ENCODE assay signal across 1 cellular context in the genomic region with DNA sequence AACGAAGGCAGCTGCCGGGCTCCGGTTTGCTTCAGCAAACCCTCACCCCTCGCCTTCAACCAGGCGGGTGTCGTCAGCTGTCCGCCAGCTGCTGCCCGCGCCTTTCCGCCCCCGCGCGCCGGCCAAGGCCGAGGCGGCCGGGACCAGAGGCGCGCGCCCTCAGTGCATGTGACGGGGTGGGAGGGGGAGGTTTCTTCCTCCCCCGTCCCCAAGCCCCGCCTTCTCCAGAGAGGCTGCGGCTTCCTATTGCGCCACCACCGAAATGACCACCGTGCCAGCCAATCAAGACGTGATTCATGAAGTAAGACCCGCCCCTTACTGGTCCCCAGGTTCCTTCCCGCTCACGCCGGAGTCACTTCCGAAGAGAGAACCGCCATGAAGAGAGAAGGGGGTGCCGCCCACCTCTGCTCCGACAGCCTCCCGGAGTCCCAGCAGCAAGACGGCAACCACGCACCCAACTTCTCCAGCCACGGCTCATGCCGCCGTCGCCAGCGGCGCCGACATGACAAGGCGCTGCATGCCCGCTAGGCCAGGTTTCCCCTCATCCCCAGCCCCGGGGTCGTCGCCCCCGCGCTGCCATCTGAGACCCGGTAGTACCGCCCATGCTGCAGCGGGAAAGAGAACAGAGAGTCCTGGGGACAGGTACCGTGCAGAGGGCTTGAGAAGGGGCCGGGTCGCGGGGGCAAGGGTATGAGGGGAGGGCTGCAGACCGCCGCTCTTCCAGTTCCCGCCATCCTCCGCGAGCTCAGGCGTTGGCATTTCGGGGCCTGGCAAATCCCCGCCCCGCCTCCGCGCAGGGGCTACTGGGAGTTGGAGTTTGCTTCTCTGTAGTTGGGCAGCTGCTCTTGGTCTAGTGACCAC.
A peak's percentile ranks its signal among the peaks of the same experiment; 100 is the strongest.
TF ChIP-seq lines count a peak whose summit lies in the region.

A gene with protein sequence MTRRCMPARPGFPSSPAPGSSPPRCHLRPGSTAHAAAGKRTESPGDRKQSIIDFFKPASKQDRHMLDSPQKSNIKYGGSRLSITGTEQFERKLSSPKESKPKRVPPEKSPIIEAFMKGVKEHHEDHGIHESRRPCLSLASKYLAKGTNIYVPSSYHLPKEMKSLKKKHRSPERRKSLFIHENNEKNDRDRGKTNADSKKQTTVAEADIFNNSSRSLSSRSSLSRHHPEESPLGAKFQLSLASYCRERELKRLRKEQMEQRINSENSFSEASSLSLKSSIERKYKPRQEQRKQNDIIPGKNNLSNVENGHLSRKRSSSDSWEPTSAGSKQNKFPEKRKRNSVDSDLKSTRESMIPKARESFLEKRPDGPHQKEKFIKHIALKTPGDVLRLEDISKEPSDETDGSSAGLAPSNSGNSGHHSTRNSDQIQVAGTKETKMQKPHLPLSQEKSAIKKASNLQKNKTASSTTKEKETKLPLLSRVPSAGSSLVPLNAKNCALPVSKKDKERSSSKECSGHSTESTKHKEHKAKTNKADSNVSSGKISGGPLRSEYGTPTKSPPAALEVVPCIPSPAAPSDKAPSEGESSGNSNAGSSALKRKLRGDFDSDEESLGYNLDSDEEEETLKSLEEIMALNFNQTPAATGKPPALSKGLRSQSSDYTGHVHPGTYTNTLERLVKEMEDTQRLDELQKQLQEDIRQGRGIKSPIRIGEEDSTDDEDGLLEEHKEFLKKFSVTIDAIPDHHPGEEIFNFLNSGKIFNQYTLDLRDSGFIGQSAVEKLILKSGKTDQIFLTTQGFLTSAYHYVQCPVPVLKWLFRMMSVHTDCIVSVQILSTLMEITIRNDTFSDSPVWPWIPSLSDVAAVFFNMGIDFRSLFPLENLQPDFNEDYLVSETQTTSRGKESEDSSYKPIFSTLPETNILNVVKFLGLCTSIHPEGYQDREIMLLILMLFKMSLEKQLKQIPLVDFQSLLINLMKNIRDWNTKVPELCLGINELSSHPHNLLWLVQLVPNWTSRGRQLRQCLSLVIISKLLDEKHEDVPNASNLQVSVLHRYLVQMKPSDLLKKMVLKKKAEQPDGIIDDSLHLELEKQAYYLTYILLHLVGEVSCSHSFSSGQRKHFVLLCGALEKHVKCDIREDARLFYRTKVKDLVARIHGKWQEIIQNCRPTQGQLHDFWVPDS (plus strand): TSS at position 355 of the 861 bp plus-strand sequence. CDS start 148 bp downstream, at position 503.

TF ChIP-seq in K562, 482 proteins besides CTCF, POLR2A, EP300 and RAD21 (continued from another document and continues in another):
- TF ChIP-seq EGR1 (conservative IDR thresholded peaks at IDR 0.05) (peak; percentile 98), ETV1 (tag; conservative IDR thresholded peaks at IDR 0.05; ENCODE audit: low read depth) (0 out of 2 replicates have a peak, but pooled peaks have one; percentile 27), KLF1 (tag; IDR thresholded peaks at IDR 0.05) (no peak), NFIC (IDR thresholded peaks at IDR 0.05) (no peak), RBM25 (IDR thresholded peaks at IDR 0.05; ENCODE audit: low read depth, low read length, severe bottlenecking) (peak; percentile 15), PHB2 (IDR thresholded peaks at IDR 0.05; ENCODE audit: low read depth) (no peak), GTF2F1 (IDR thresholded peaks at IDR 0.05; ENCODE audit: low read depth, low read length) (no peak), RNF2 (IDR thresholded peaks at IDR 0.05) (peak; percentile 58; the same call in 1 of the 2 replicates), ZNF354B (CRISPR knock-in tag; IDR thresholded peaks at IDR 0.05) (no peak), KAT2B (IDR thresholded peaks at IDR 0.05; ENCODE audit: low read depth, low read length) (no peak), BDP1 (IDR thresholded peaks at IDR 0.05; ENCODE audit: insufficient read depth, insufficient read length) (no peak), C11orf30 (IDR thresholded peaks at IDR 0.05; ENCODE audit: low read depth) (no peak), KAT8 (IDR thresholded peaks at IDR 0.05; ENCODE audit: low read depth) (no peak), MECOM (CRISPR knock-in tag; IDR thresholded peaks at IDR 0.05) (no peak), ZNF134 (CRISPR knock-in tag; conservative IDR thresholded peaks at IDR 0.05) (no peak), NR2F6 (CRISPR knock-in tag; IDR thresholded peaks at IDR 0.05) (no peak), HNRNPL (IDR thresholded peaks at IDR 0.05; ENCODE audit: low read depth, low read length) (no peak), ZNF436 (CRISPR knock-in tag; IDR thresholded peaks at IDR 0.05) (no peak), SNRNP70 (optimal IDR thresholded peaks at IDR 0.05; ENCODE audit: low read depth, low read length) (no peak), ZFP30 (CRISPR knock-in tag; IDR thresholded peaks at IDR 0.05; ENCODE audit: borderline replicate concordance) (no peak), NCOA4 (IDR thresholded peaks at IDR 0.05; ENCODE audit: partially characterized antibody) (no peak), HNRNPH1 (optimal IDR thresholded peaks at IDR 0.05; ENCODE audit: low read depth, low read length) (no peak), ZNF184 (CRISPR knock-in tag; IDR thresholded peaks at IDR 0.05) (no peak), SMARCE1 (IDR thresholded peaks at IDR 0.05) (no peak), RCOR1 (IDR thresholded peaks at IDR 0.05; ENCODE audit: borderline replicate concordance in 1 of 2, low read depth in 2 of 2, low read length in 2 of 2) (no peak), GATAD2B (IDR thresholded peaks at IDR 0.05; ENCODE audit: borderline replicate concordance) (no peak), HNRNPK (IDR thresholded peaks at IDR 0.05; ENCODE audit: low read depth, low read length, poor library complexity, severe bottlenecking) (peak; percentile 92), FOXA3 (CRISPR knock-in tag; conservative IDR thresholded peaks at IDR 0.05 in 1 of 2, IDR thresholded peaks at IDR 0.05 in 1 of 2) (no peak)
- TF ChIP-seq, protein P1, sequence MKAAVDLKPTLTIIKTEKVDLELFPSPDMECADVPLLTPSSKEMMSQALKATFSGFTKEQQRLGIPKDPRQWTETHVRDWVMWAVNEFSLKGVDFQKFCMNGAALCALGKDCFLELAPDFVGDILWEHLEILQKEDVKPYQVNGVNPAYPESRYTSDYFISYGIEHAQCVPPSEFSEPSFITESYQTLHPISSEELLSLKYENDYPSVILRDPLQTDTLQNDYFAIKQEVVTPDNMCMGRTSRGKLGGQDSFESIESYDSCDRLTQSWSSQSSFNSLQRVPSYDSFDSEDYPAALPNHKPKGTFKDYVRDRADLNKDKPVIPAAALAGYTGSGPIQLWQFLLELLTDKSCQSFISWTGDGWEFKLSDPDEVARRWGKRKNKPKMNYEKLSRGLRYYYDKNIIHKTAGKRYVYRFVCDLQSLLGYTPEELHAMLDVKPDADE (conservative IDR thresholded peaks at IDR 0.05; ENCODE audit: control insufficient read depth, low read depth, low read length), result peak; percentile 73
- TF ChIP-seq, protein P2, sequence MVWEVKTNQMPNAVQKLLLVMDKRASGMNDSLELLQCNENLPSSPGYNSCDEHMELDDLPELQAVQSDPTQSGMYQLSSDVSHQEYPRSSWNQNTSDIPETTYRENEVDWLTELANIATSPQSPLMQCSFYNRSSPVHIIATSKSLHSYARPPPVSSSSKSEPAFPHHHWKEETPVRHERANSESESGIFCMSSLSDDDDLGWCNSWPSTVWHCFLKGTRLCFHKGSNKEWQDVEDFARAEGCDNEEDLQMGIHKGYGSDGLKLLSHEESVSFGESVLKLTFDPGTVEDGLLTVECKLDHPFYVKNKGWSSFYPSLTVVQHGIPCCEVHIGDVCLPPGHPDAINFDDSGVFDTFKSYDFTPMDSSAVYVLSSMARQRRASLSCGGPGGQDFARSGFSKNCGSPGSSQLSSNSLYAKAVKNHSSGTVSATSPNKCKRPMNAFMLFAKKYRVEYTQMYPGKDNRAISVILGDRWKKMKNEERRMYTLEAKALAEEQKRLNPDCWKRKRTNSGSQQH (CRISPR knock-in tag; IDR thresholded peaks at IDR 0.05), result no peak
- TF ChIP-seq, protein P3, sequence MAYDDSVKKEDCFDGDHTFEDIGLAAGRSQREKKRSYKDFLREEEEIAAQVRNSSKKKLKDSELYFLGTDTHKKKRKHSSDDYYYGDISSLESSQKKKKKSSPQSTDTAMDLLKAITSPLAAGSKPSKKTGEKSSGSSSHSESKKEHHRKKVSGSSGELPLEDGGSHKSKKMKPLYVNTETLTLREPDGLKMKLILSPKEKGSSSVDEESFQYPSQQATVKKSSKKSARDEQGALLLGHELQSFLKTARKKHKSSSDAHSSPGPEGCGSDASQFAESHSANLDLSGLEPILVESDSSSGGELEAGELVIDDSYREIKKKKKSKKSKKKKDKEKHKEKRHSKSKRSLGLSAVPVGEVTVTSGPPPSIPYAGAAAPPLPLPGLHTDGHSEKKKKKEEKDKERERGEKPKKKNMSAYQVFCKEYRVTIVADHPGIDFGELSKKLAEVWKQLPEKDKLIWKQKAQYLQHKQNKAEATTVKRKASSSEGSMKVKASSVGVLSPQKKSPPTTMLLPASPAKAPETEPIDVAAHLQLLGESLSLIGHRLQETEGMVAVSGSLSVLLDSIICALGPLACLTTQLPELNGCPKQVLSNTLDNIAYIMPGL (CRISPR knock-in tag; IDR thresholded peaks at IDR 0.05), result no peak
- TF ChIP-seq, protein P4, sequence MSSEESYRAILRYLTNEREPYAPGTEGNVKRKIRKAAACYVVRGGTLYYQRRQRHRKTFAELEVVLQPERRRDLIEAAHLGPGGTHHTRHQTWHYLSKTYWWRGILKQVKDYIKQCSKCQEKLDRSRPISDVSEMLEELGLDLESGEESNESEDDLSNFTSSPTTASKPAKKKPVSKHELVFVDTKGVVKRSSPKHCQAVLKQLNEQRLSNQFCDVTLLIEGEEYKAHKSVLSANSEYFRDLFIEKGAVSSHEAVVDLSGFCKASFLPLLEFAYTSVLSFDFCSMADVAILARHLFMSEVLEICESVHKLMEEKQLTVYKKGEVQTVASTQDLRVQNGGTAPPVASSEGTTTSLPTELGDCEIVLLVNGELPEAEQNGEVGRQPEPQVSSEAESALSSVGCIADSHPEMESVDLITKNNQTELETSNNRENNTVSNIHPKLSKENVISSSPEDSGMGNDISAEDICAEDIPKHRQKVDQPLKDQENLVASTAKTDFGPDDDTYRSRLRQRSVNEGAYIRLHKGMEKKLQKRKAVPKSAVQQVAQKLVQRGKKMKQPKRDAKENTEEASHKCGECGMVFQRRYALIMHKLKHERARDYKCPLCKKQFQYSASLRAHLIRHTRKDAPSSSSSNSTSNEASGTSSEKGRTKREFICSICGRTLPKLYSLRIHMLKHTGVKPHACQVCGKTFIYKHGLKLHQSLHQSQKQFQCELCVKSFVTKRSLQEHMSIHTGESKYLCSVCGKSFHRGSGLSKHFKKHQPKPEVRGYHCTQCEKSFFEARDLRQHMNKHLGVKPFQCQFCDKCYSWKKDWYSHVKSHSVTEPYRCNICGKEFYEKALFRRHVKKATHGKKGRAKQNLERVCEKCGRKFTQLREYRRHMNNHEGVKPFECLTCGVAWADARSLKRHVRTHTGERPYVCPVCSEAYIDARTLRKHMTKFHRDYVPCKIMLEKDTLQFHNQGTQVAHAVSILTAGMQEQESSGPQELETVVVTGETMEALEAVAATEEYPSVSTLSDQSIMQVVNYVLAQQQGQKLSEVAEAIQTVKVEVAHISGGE (CRISPR knock-in tag; IDR thresholded peaks at IDR 0.05), result no peak; a peak in 1 of 6 replicates
- TF ChIP-seq, protein P5, sequence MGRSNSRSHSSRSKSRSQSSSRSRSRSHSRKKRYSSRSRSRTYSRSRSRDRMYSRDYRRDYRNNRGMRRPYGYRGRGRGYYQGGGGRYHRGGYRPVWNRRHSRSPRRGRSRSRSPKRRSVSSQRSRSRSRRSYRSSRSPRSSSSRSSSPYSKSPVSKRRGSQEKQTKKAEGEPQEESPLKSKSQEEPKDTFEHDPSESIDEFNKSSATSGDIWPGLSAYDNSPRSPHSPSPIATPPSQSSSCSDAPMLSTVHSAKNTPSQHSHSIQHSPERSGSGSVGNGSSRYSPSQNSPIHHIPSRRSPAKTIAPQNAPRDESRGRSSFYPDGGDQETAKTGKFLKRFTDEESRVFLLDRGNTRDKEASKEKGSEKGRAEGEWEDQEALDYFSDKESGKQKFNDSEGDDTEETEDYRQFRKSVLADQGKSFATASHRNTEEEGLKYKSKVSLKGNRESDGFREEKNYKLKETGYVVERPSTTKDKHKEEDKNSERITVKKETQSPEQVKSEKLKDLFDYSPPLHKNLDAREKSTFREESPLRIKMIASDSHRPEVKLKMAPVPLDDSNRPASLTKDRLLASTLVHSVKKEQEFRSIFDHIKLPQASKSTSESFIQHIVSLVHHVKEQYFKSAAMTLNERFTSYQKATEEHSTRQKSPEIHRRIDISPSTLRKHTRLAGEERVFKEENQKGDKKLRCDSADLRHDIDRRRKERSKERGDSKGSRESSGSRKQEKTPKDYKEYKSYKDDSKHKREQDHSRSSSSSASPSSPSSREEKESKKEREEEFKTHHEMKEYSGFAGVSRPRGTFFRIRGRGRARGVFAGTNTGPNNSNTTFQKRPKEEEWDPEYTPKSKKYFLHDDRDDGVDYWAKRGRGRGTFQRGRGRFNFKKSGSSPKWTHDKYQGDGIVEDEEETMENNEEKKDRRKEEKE (IDR thresholded peaks at IDR 0.05; ENCODE audit: borderline replicate concordance in 1 of 2, control insufficient read depth in 1 of 2, low read depth in 2 of 2, low read length in 1 of 2), result no peak
- TF ChIP-seq, protein P6, sequence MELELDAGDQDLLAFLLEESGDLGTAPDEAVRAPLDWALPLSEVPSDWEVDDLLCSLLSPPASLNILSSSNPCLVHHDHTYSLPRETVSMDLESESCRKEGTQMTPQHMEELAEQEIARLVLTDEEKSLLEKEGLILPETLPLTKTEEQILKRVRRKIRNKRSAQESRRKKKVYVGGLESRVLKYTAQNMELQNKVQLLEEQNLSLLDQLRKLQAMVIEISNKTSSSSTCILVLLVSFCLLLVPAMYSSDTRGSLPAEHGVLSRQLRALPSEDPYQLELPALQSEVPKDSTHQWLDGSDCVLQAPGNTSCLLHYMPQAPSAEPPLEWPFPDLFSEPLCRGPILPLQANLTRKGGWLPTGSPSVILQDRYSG (tag; conservative IDR thresholded peaks at IDR 0.05; ENCODE audit: low read depth), result no peak
- TF ChIP-seq, protein P7, sequence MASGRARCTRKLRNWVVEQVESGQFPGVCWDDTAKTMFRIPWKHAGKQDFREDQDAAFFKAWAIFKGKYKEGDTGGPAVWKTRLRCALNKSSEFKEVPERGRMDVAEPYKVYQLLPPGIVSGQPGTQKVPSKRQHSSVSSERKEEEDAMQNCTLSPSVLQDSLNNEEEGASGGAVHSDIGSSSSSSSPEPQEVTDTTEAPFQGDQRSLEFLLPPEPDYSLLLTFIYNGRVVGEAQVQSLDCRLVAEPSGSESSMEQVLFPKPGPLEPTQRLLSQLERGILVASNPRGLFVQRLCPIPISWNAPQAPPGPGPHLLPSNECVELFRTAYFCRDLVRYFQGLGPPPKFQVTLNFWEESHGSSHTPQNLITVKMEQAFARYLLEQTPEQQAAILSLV (tag; IDR thresholded peaks at IDR 0.05), result no peak
- TF ChIP-seq, protein P8, sequence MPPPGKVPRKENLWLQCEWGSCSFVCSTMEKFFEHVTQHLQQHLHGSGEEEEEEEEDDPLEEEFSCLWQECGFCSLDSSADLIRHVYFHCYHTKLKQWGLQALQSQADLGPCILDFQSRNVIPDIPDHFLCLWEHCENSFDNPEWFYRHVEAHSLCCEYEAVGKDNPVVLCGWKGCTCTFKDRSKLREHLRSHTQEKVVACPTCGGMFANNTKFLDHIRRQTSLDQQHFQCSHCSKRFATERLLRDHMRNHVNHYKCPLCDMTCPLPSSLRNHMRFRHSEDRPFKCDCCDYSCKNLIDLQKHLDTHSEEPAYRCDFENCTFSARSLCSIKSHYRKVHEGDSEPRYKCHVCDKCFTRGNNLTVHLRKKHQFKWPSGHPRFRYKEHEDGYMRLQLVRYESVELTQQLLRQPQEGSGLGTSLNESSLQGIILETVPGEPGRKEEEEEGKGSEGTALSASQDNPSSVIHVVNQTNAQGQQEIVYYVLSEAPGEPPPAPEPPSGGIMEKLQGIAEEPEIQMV (tag; conservative IDR thresholded peaks at IDR 0.05; ENCODE audit: low read depth), result no peak
